Comparison of ENCODE assay signal across 2 cellular contexts in the genomic region with DNA sequence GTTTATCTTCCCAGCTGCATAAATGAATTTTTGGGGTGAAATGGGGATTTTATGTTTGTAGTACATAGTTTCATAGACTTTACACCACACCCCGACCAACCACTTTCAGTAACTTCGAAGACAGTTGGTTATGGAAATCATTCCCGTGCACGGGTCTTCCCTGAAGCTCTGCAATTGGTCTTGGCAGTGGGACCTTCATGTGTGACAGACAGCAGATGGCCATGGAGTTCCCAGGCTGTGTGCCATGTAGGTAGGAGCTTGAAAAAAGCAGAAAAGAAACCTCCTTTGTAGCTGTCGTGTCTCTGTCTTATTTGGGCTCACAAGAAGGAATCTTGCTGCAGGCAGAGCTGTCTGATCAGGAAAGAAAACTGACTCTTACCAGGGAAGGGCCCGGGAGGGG.
"Had no signal": no experiment of that assay in that cellular context is flagged by ENCODE, and none has a peak within 500 bp of the region (broad histone marks: within the 10 kb centered on the region; RNA-seq: fewer than 3 reads in every experiment).

No MANE protein-coding gene starts in this region.

- ATAC-seq: gastrocnemius medialis had no signal

- DNase-seq: spleen had no signal
